In genomic region chr12:129009833-129010232, GRCh38 we compare ENCODE assay signal across 25 cellular contexts.
"Had no signal": no experiment of that assay in that cellular context is flagged by ENCODE, and none has a peak within 500 bp of the region (broad histone marks: within the 10 kb centered on the region; RNA-seq: fewer than 3 reads in every experiment).

No MANE protein-coding gene starts in this region.

- H3K36me3 ChIP-seq: heart left ventricle, lower lobe of right lung, right atrium auricular region, right lobe of liver, suprapubic skin, thoracic aorta, tibial artery, uterus had no signal

- H3K4me3 ChIP-seq: heart left ventricle, lower lobe of right lung, right atrium auricular region, right lobe of liver, suprapubic skin, thoracic aorta, tibial artery, uterus had no signal

- H3K4me1 ChIP-seq: heart left ventricle, lower lobe of right lung, right atrium auricular region, right lobe of liver, suprapubic skin, tibial artery, uterus had no signal

- DNase-seq: heart left ventricle; hypothalamus; immature natural killer cell; kidney; lower lobe of right lung; mammary epithelial cell; mesenchymal stem cell; naive thymus-derived CD4-positive, alpha-beta T cell; nucleus accumbens; right lobe of liver; stimulated activated CD4-positive, alpha-beta T cell treated with anti-CD3 and anti-CD28 coated beads, Interleukin-12 subunit alpha, Interleukin-12 subunit beta, amount 100 ng/mL, for 4 hours; stimulated activated CD4-positive, alpha-beta T cell treated with anti-CD3 and anti-CD28 coated beads, Interleukin-15, amount 100 ng/mL, for 24 hours; stimulated activated CD4-positive, alpha-beta T cell treated with anti-CD3 and anti-CD28 coated beads, Interleukin-2, amount 100 ng/mL, for 24 hours; stimulated activated CD4-positive, alpha-beta T cell treated with anti-CD3 and anti-CD28 coated beads, Interleukin-4, amount 100 ng/mL, for 1 hour; stimulated activated naive B cell treated with anti-CD40 and anti-IgM and Interleukin-4, amounts not matched to agents 10 μg/mL and 1 μg/mL and 100 μg/mL, for 72 hours; stimulated activated naive CD8-positive, alpha-beta T cell treated with anti-CD3 and anti-CD28 coated beads, Interleukin-15, Interleukin-2, amounts not matched to agents 100 U/mL and 50 U/mL, for 24 hours; tibial artery; trophoblast cell; uterus had no signal

- H3K27ac ChIP-seq: heart left ventricle, lower lobe of right lung, right atrium auricular region, right lobe of liver, suprapubic skin, thoracic aorta, tibial artery, uterus had no signal

- H3K27me3 ChIP-seq: right atrium auricular region, right lobe of liver, suprapubic skin, tibial artery, uterus had no signal

- H3K9me3 ChIP-seq: lower lobe of right lung, right atrium auricular region, right lobe of liver, suprapubic skin, thoracic aorta, tibial artery, uterus had no signal

- ATAC-seq: left lobe of liver; lower lobe of right lung; naive thymus-derived CD4-positive, alpha-beta T cell; natural killer cell treated with Interleukin-12 subunit alpha and Interleukin-12 subunit beta and Interleukin-15 and Interleukin-18, amount 100 ng/mL, for 72 hours; right lobe of liver; stimulated activated naive B cell treated with anti-CD40 and anti-IgM and Interleukin-4, amounts not matched to agents 10 μg/mL and 1 μg/mL and 100 μg/mL, for 72 hours; stimulated activated naive CD8-positive, alpha-beta T cell treated with anti-CD3 and anti-CD28 coated beads, Interleukin-15, Interleukin-2, amounts not matched to agents 100 U/mL and 50 U/mL, for 24 hours had no signal

- FAIRE-seq: islet of Langerhans, kidney had no signal
